In the genomic region with DNA sequence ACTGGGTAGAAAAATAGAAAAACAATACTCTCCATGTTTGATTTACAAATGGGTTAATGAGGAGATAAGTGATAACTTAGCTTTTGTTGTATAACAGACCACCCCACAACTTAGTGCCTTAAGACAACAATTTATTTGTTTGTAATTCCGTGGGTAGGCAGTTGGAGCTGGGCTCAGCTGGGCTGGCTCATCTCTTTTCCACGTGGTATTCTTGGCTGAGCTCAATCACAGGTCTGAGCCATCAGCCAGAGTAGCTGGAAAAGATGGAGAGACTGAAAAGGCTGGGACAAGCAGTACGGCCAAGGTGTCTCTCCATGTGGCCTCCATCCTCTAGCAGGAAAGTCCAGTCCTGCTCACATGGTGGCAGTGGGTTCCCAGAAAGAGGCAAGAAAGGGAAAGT, we compare ENCODE assay signal across 43 cellular contexts. TPM values are rescaled to one million over a fixed set of nuclear protein-coding genes. Genes with fewer than 3 reads are reported as not detected.
"Had no signal": no experiment of that assay in that cellular context is flagged by ENCODE, and none has a peak within 500 bp of the region (broad histone marks: within the 10 kb centered on the region; RNA-seq: fewer than 3 reads in every experiment).

No MANE protein-coding gene starts in this region.

- H3K27me3 Mint-ChIP-seq: activated naive CD8-positive, alpha-beta T cell treated with anti-CD3 and anti-CD28 coated beads for 36 hours; activated naive CD8-positive, alpha-beta T cell treated with anti-CD3 and anti-CD28 coated beads, Interleukin-2, amount 50 U/mL, for 24 hours; brain had no signal

- H3K36me3 Mint-ChIP-seq: activated naive CD4-positive, alpha-beta T cell treated with anti-CD3 and anti-CD28 coated beads, Interleukin-2, amount 10 ng/mL, durations not matched to agents 7 days and 5 days; activated naive CD4-positive, alpha-beta T cell treated with anti-CD3 and anti-CD28 coated beads, Interleukin-2, amount 50 U/mL, for 24 hours; activated naive CD4-positive, alpha-beta T cell treated with anti-CD3 and anti-CD28 coated beads, Interleukin-2, amount 50 U/mL, for 72 hours; activated naive CD8-positive, alpha-beta T cell; activated naive CD8-positive, alpha-beta T cell treated with anti-CD3 and anti-CD28 coated beads for 36 hours; activated naive CD8-positive, alpha-beta T cell treated with anti-CD3 and anti-CD28 coated beads, Interleukin-2, amount 10 ng/mL, durations not matched to agents 7 days and 5 days; brain had no signal

- DNase-seq: activated effector memory CD4-positive, alpha-beta T cell treated with anti-CD3 and anti-CD28 coated beads, Interleukin-2, amount 50 U/mL, for 16 hours; activated effector memory CD4-positive, alpha-beta T cell treated with Interleukin-2 at 50 U/mL for 16 hours; activated gamma-delta T cell; activated gamma-delta T cell treated with Interleukin-2 at 50 U/mL for 16 hours; activated naive CD4-positive, alpha-beta T cell; activated naive CD4-positive, alpha-beta T cell treated with anti-CD3 and anti-CD28 coated beads for 36 hours; activated naive CD4-positive, alpha-beta T cell treated with anti-CD3 and anti-CD28 coated beads, Interleukin-2, amount 10 ng/mL, durations not matched to agents 7 days and 5 days; activated naive CD4-positive, alpha-beta T cell treated with anti-CD3 and anti-CD28 coated beads, Interleukin-2, amount 50 U/mL, for 16 hours; activated naive CD4-positive, alpha-beta T cell treated with Interleukin-2 at 50 U/mL for 16 hours; activated naive CD8-positive, alpha-beta T cell treated with anti-CD3 and anti-CD28 coated beads for 36 hours; activated naive CD8-positive, alpha-beta T cell treated with anti-CD3 and anti-CD28 coated beads, Interleukin-2, amount 10 ng/mL, durations not matched to agents 7 days and 5 days; activated naive CD8-positive, alpha-beta T cell treated with anti-CD3 and anti-CD28 coated beads, Interleukin-2, amount 50 U/mL, for 24 hours; activated T-cell treated with anti-CD3 and anti-CD28 coated beads, Interleukin-2, amount 50 U/mL, for 1 hour; activated T-cell treated with anti-CD3 and anti-CD28 coated beads, Interleukin-2, amount 50 U/mL, for 24 hours; activated T-cell treated with anti-CD3 and anti-CD28 coated beads, Interleukin-2, amount 50 U/mL, for 4 hours; activated T-cell treated with anti-CD3 and anti-CD28 coated beads, Interleukin-2, amount 50 U/mL, for 48 hours; activated T-cell treated with anti-CD3 and anti-CD28 coated beads, Interleukin-2, amount 50 U/mL, for 72 hours; adrenal gland; amniotic stem cell; amygdala; anterior cingulate cortex; aorta; body of pancreas; brain microvascular endothelial cell; caudate nucleus; central memory CD4-positive, alpha-beta T cell; cerebellar nuclear complex had no signal

- H3K27ac Mint-ChIP-seq: activated naive CD4-positive, alpha-beta T cell treated with anti-CD3 and anti-CD28 coated beads for 36 hours; activated naive CD4-positive, alpha-beta T cell treated with anti-CD3 and anti-CD28 coated beads, Interleukin-2, amount 10 ng/mL, durations not matched to agents 7 days and 5 days; activated naive CD4-positive, alpha-beta T cell treated with anti-CD3 and anti-CD28 coated beads, Interleukin-2, amount 50 U/mL, for 24 hours; activated naive CD8-positive, alpha-beta T cell; activated naive CD8-positive, alpha-beta T cell treated with anti-CD3 and anti-CD28 coated beads for 36 hours; activated naive CD8-positive, alpha-beta T cell treated with anti-CD3 and anti-CD28 coated beads, Interleukin-2, amount 10 ng/mL, durations not matched to agents 7 days and 5 days; activated naive CD8-positive, alpha-beta T cell treated with anti-CD3 and anti-CD28 coated beads, Interleukin-2, amount 50 U/mL, for 24 hours; activated T-cell treated with anti-CD3 and anti-CD28 coated beads, Interleukin-2, amount 50 U/mL, for 24 hours; activated T-cell treated with anti-CD3 and anti-CD28 coated beads, Interleukin-2, amount 50 U/mL, for 72 hours; activated T-helper 1 cell treated with anti-CD3 and anti-CD28 coated beads, Interleukin-12 subunit alpha, Interleukin-12 subunit beta, Interleukin-2, Interleukin-4 antibody, amounts not matched to agents 30 ng/mL and 10 ng/mL and 1 ng/mL, durations not matched to agents 14 hours and 24 hours and 36 hours; activated T-helper 17 cell treated with anti-CD3 and anti-CD28 coated beads, Interleukin-2, amount 50 U/mL, for 72 hours; activated T-helper 2 cell treated with anti-CD3 and anti-CD28 coated beads, Interferon-gamma antibody, Interleukin-2, Interleukin-4, amounts not matched to agents 10 μg/mL and 5 μg/mL and 100 μg/mL, durations not matched to agents 14 hours and 24 hours and 36 hours; brain had no signal

- H3K4me1 ChIP-seq: adrenal gland, ascending aorta, body of pancreas, breast epithelium had no signal

- H3K4me3 Mint-ChIP-seq: activated naive CD4-positive, alpha-beta T cell treated with anti-CD3 and anti-CD28 coated beads for 36 hours; activated naive CD4-positive, alpha-beta T cell treated with anti-CD3 and anti-CD28 coated beads, Interleukin-2, amount 10 ng/mL, durations not matched to agents 7 days and 5 days; activated naive CD4-positive, alpha-beta T cell treated with anti-CD3 and anti-CD28 coated beads, Interleukin-2, amount 50 U/mL, for 24 hours; activated naive CD8-positive, alpha-beta T cell; activated naive CD8-positive, alpha-beta T cell treated with anti-CD3 and anti-CD28 coated beads for 36 hours; activated naive CD8-positive, alpha-beta T cell treated with anti-CD3 and anti-CD28 coated beads, Interleukin-2, amount 10 ng/mL, durations not matched to agents 7 days and 5 days; activated naive CD8-positive, alpha-beta T cell treated with anti-CD3 and anti-CD28 coated beads, Interleukin-2, amount 50 U/mL, for 24 hours; activated T-cell treated with anti-CD3 and anti-CD28 coated beads, Interleukin-2, amount 50 U/mL, for 24 hours; activated T-cell treated with anti-CD3 and anti-CD28 coated beads, Interleukin-2, amount 50 U/mL, for 4 hours; activated T-cell treated with anti-CD3 and anti-CD28 coated beads, Interleukin-2, amount 50 U/mL, for 72 hours; activated T-helper 1 cell treated with anti-CD3 and anti-CD28 coated beads, Interleukin-12 subunit alpha, Interleukin-12 subunit beta, Interleukin-2, Interleukin-4 antibody, amounts not matched to agents 30 ng/mL and 10 ng/mL and 1 ng/mL, durations not matched to agents 14 hours and 24 hours and 36 hours; activated T-helper 17 cell treated with anti-CD3 and anti-CD28 coated beads, Interleukin-2, amount 50 U/mL, for 72 hours; brain; central memory CD8-positive, alpha-beta T cell had no signal

- H3K36me3 ChIP-seq: adrenal gland, ascending aorta, brain microvascular endothelial cell, breast epithelium, cardiac muscle cell had no signal

- H3K9me3 Mint-ChIP-seq: activated naive CD4-positive, alpha-beta T cell treated with anti-CD3 and anti-CD28 coated beads for 36 hours; activated naive CD4-positive, alpha-beta T cell treated with anti-CD3 and anti-CD28 coated beads, Interleukin-2, amount 10 ng/mL, durations not matched to agents 7 days and 5 days; activated naive CD4-positive, alpha-beta T cell treated with anti-CD3 and anti-CD28 coated beads, Interleukin-2, amount 50 U/mL, for 24 hours; activated naive CD4-positive, alpha-beta T cell treated with anti-CD3 and anti-CD28 coated beads, Interleukin-2, amount 50 U/mL, for 72 hours; activated naive CD8-positive, alpha-beta T cell treated with anti-CD3 and anti-CD28 coated beads for 36 hours; activated naive CD8-positive, alpha-beta T cell treated with anti-CD3 and anti-CD28 coated beads, Interleukin-2, amount 10 ng/mL, durations not matched to agents 7 days and 5 days; activated naive CD8-positive, alpha-beta T cell treated with anti-CD3 and anti-CD28 coated beads, Interleukin-2, amount 50 U/mL, for 24 hours; activated T-cell treated with anti-CD3 and anti-CD28 coated beads, Interleukin-2, amount 50 U/mL, for 24 hours; activated T-cell treated with anti-CD3 and anti-CD28 coated beads, Interleukin-2, amount 50 U/mL, for 4 hours; activated T-cell treated with anti-CD3 and anti-CD28 coated beads, Interleukin-2, amount 50 U/mL, for 72 hours; activated T-helper 1 cell treated with anti-CD3 and anti-CD28 coated beads, Interleukin-12 subunit alpha, Interleukin-12 subunit beta, Interleukin-2, Interleukin-4 antibody, amounts not matched to agents 30 ng/mL and 10 ng/mL and 1 ng/mL, durations not matched to agents 14 hours and 24 hours and 36 hours; activated T-helper 17 cell treated with anti-CD3 and anti-CD28 coated beads, Interleukin-2, amount 50 U/mL, for 72 hours; activated T-helper 2 cell treated with anti-CD3 and anti-CD28 coated beads, Interferon-gamma antibody, Interleukin-2, Interleukin-4, amounts not matched to agents 10 μg/mL and 5 μg/mL and 100 μg/mL, durations not matched to agents 14 hours and 24 hours and 36 hours; brain; central memory CD8-positive, alpha-beta T cell had no signal

- ATAC-seq: activated naive CD4-positive, alpha-beta T cell treated with anti-CD3 and anti-CD28 coated beads, Interleukin-2, amount 50 U/mL, for 72 hours; activated naive CD8-positive, alpha-beta T cell treated with anti-CD3 and anti-CD28 coated beads, Interleukin-2, amount 50 U/mL, for 24 hours; activated T-cell treated with anti-CD3 and anti-CD28 coated beads, Interleukin-2, amount 50 U/mL, for 4 hours; activated T-cell treated with anti-CD3 and anti-CD28 coated beads, Interleukin-2, amount 50 U/mL, for 72 hours; activated T-helper 17 cell treated with anti-CD3 and anti-CD28 coated beads, Interleukin-2, amount 50 U/mL, for 72 hours; body of pancreas had no signal

- FAIRE-seq: astrocyte had no signal

- H3K9me3 ChIP-seq: adrenal gland, ascending aorta, body of pancreas, breast epithelium had no signal

- H3K4me3 ChIP-seq: adrenal gland, ascending aorta, body of pancreas, breast epithelium, cardiac muscle cell had no signal

- H3K27me3 ChIP-seq: adrenal gland, ascending aorta, body of pancreas, brain microvascular endothelial cell, breast epithelium, cardiac muscle cell had no signal

- H3K27ac ChIP-seq: adrenal gland, ascending aorta, body of pancreas, brain microvascular endothelial cell, breast epithelium, cardiac muscle cell had no signal

- H3K4me1 Mint-ChIP-seq: activated naive CD4-positive, alpha-beta T cell treated with anti-CD3 and anti-CD28 coated beads, Interleukin-2, amount 10 ng/mL, durations not matched to agents 7 days and 5 days; activated naive CD4-positive, alpha-beta T cell treated with anti-CD3 and anti-CD28 coated beads, Interleukin-2, amount 50 U/mL, for 24 hours; activated naive CD8-positive, alpha-beta T cell treated with anti-CD3 and anti-CD28 coated beads for 36 hours; activated naive CD8-positive, alpha-beta T cell treated with anti-CD3 and anti-CD28 coated beads, Interleukin-2, amount 10 ng/mL, durations not matched to agents 7 days and 5 days; activated naive CD8-positive, alpha-beta T cell treated with anti-CD3 and anti-CD28 coated beads, Interleukin-2, amount 50 U/mL, for 24 hours; activated T-helper 17 cell treated with anti-CD3 and anti-CD28 coated beads, Interleukin-2, amount 50 U/mL, for 72 hours; brain; central memory CD8-positive, alpha-beta T cell had no signal

RNA-seq across cellular contexts. Expression of a gene that starts 32.2 kb away (rescaled TPM):
- total RNA-seq: activated naive CD4-positive, alpha-beta T cell treated with anti-CD3 and anti-CD28 coated beads for 36 hours; activated naive CD4-positive, alpha-beta T cell treated with anti-CD3 and anti-CD28 coated beads, Interleukin-2, amount 50 U/mL, for 72 hours; activated naive CD8-positive, alpha-beta T cell treated with anti-CD3 and anti-CD28 coated beads for 36 hours; activated naive CD8-positive, alpha-beta T cell treated with anti-CD3 and anti-CD28 coated beads, Interleukin-2, amount 10 ng/mL, durations not matched to agents 7 days and 5 days; activated T-cell treated with anti-CD3 and anti-CD28 coated beads, Interleukin-2, amount 50 U/mL, for 4 hours; activated T-cell treated with anti-CD3 and anti-CD28 coated beads, Interleukin-2, amount 50 U/mL, for 72 hours; activated T-helper 1 cell treated with anti-CD3 and anti-CD28 coated beads, Interleukin-12 subunit alpha, Interleukin-12 subunit beta, Interleukin-2, Interleukin-4 antibody, amounts not matched to agents 30 ng/mL and 10 ng/mL and 1 ng/mL, durations not matched to agents 14 hours and 24 hours and 36 hours; activated T-helper 17 cell treated with anti-CD3 and anti-CD28 coated beads, Interleukin-2, amount 50 U/mL, for 72 hours; activated T-helper 2 cell treated with anti-CD3 and anti-CD28 coated beads, Interferon-gamma antibody, Interleukin-2, Interleukin-4, amounts not matched to agents 10 μg/mL and 5 μg/mL and 100 μg/mL, durations not matched to agents 14 hours and 24 hours and 36 hours; adrenal gland; aorta; ascending aorta; astrocyte; body of pancreas; breast epithelium; cardiac muscle cell; cardiac septum; cerebellum; chondrocyte had no signal
- polyA plus RNA-seq: adipose tissue, adrenal gland, aorta had no signal
